Comparison of ENCODE assay signal across 8 cellular contexts in the genomic region with DNA sequence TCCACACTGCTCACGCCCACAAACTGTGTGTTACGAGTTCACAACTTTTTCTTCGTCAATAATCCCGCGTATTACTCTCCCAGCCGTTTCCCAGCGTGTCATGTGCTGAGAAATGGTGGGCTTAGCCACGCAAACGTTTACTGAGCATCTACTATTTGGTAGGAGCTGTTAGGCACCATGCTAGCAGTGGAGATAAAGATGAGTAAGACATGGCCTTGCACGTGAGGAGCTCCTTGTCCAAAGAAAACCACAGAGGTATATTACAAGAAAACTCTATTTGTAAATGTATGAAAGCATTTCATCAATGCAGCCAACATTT. TPM values are rescaled to one million over a fixed set of nuclear protein-coding genes. Genes with fewer than 3 reads are reported as not detected.
DNase-seq lines count a peak whose midpoint lies in the region; ATAC-seq lines count a peak whose summit lies in the region.

No MANE protein-coding gene starts in this region.

- no peaks in the 10 kb centered on the region for H3K9me3 Mint-ChIP-seq in T-helper 1 cell treated with Interleukin-12 subunit alpha and Interleukin-12 subunit beta and Interleukin-4 antibody, amounts not matched to agents 30 μg/mL and 1 μg/mL, for 36 hours
- no peaks in the 10 kb centered on the region for H3K9me3 Mint-ChIP-seq in activated T-helper 17 cell treated with anti-CD3 and anti-CD28 coated beads, Interleukin-2, amount 50 U/mL, for 72 hours
- no peaks in the 10 kb centered on the region for H3K9me3 Mint-ChIP-seq in immature natural killer cell

- peak overlapping the region; percentile 60 to 95 (median 78) for H3K9ac ChIP-seq in subcutaneous abdominal adipose tissue (ENCODE audit: low read length in 5 of 5)

- H3K27me3 Mint-ChIP-seq in T-helper 1 cell treated with Interleukin-12 subunit alpha and Interleukin-12 subunit beta and Interleukin-4 antibody, amounts not matched to agents 30 μg/mL and 1 μg/mL, for 36 hours (ENCODE audit: low read depth), result peaks cover 4% of the 10 kb centered on the region
- H3K27me3 Mint-ChIP-seq in activated T-helper 17 cell treated with anti-CD3 and anti-CD28 coated beads, Interleukin-2, amount 50 U/mL, for 72 hours, result no peaks in the 10 kb centered on the region
- H3K27me3 Mint-ChIP-seq in immature natural killer cell (ENCODE audit: low read depth in 3 of 3), result peaks cover 4 to 11% (median 5%) of the 10 kb centered on the region in 3 donors

- peak overlapping the region; percentile 93 for H3K27ac ChIP-seq in subcutaneous abdominal adipose tissue (ENCODE audit: low read depth, low read length)

- peaks cover 6 to 20% (median 18%) of the 10 kb centered on the region in 5 donors for H3K4me1 ChIP-seq in subcutaneous abdominal adipose tissue (ENCODE audit: control insufficient read depth in 5 of 5, insufficient read depth in 5 of 5, low read length in 5 of 5)

- H3K4me3 ChIP-seq in subcutaneous abdominal adipose tissue (ENCODE audit: low read depth in 1 of 5, low read length in 5 of 5), result peak overlapping the region; percentile 74 to 93 (median 87)

- DNase-seq in T-helper 1 cell, result no peak
- no peak for DNase-seq in immature natural killer cell
- DNase-seq in NCI-H2196 (lab: John Stamatoyannopoulos, UW; ENCODE audit: unreplicated experiment), result no peak
- DNase-seq in stimulated activated naive CD4-positive, alpha-beta T cell (lab: John Stamatoyannopoulos, UW), result no peak
- no peak for DNase-seq in activated CD4-positive, alpha-beta T cell treated with anti-CD3 and anti-CD28 coated beads, Interleukin-2, amount 50 U/mL, for 1 hour

- no peak for ATAC-seq in activated T-helper 17 cell treated with anti-CD3 and anti-CD28 coated beads, Interleukin-2, amount 50 U/mL, for 72 hours (replicated peaks)

- H3K4me3 Mint-ChIP-seq in T-helper 1 cell treated with Interleukin-12 subunit alpha and Interleukin-12 subunit beta and Interleukin-4 antibody, amounts not matched to agents 30 μg/mL and 1 μg/mL, for 36 hours, result peak overlapping the region; percentile 85
- peak overlapping the region; percentile 89 for H3K4me3 Mint-ChIP-seq in activated T-helper 17 cell treated with anti-CD3 and anti-CD28 coated beads, Interleukin-2, amount 50 U/mL, for 72 hours
- H3K4me3 Mint-ChIP-seq in immature natural killer cell, result peak overlapping the region; percentile 93 to 99 (median 96)

- H3K27me3 ChIP-seq in subcutaneous abdominal adipose tissue (ENCODE audit: control insufficient read depth in 5 of 5, insufficient read depth in 4 of 5, low read length in 5 of 5), result peaks cover 0 to 4% (median 2%) of the 10 kb centered on the region in 5 donors

- H3K36me3 ChIP-seq in subcutaneous abdominal adipose tissue (ENCODE audit: control insufficient read depth in 5 of 5, insufficient read depth in 5 of 5, low read length in 5 of 5), result peaks cover 4 to 19% (median 16%) of the 10 kb centered on the region in 5 donors

- H3K27ac Mint-ChIP-seq in T-helper 1 cell treated with Interleukin-12 subunit alpha and Interleukin-12 subunit beta and Interleukin-4 antibody, amounts not matched to agents 30 μg/mL and 1 μg/mL, for 36 hours, result peak overlapping the region; percentile 98
- peak overlapping the region; percentile 97 for H3K27ac Mint-ChIP-seq in activated T-helper 17 cell treated with anti-CD3 and anti-CD28 coated beads, Interleukin-2, amount 50 U/mL, for 72 hours
- peak overlapping the region; percentile 97 to 99 (median 98) for H3K27ac Mint-ChIP-seq in immature natural killer cell

- H3K36me3 Mint-ChIP-seq in T-helper 1 cell treated with Interleukin-12 subunit alpha and Interleukin-12 subunit beta and Interleukin-4 antibody, amounts not matched to agents 30 μg/mL and 1 μg/mL, for 36 hours (ENCODE audit: low read depth), result peaks cover 16% of the 10 kb centered on the region
- peaks cover 24% of the 10 kb centered on the region for H3K36me3 Mint-ChIP-seq in activated T-helper 17 cell treated with anti-CD3 and anti-CD28 coated beads, Interleukin-2, amount 50 U/mL, for 72 hours (ENCODE audit: low read depth)
- peaks cover under 1 to 9% (median 8%) of the 10 kb centered on the region in 3 donors for H3K36me3 Mint-ChIP-seq in immature natural killer cell

- no peaks in the 10 kb centered on the region for H3K9me3 ChIP-seq in subcutaneous abdominal adipose tissue (ENCODE audit: control insufficient read depth in 5 of 5, low read length in 5 of 5)

- H3K4me1 Mint-ChIP-seq in T-helper 1 cell treated with Interleukin-12 subunit alpha and Interleukin-12 subunit beta and Interleukin-4 antibody, amounts not matched to agents 30 μg/mL and 1 μg/mL, for 36 hours (ENCODE audit: low read depth), result peaks cover 23% of the 10 kb centered on the region
- H3K4me1 Mint-ChIP-seq in activated T-helper 17 cell treated with anti-CD3 and anti-CD28 coated beads, Interleukin-2, amount 50 U/mL, for 72 hours, result peaks cover 20% of the 10 kb centered on the region
- peaks cover 26 to 32% of the 10 kb centered on the region in 2 donors for H3K4me1 Mint-ChIP-seq in immature natural killer cell

RNA-seq across cellular contexts. Expression of a gene that starts 0.8 kb away (rescaled TPM):
- 10 to 100 TPM in 1 of 2 donors, 1 to 10 TPM in 1; 9.1 to 13.1 TPM for total RNA-seq in activated T-helper 17 cell treated with anti-CD3 and anti-CD28 coated beads, Interleukin-2, amount 50 U/mL, for 72 hours
- 10 to 100 TPM; 36.4 to 45.6 (median 41.0) TPM for polyA plus RNA-seq in immature natural killer cell

RNA-seq across cellular contexts. Expression of a gene that starts 22.1 kb away (rescaled TPM):
- total RNA-seq in activated T-helper 17 cell treated with anti-CD3 and anti-CD28 coated beads, Interleukin-2, amount 50 U/mL, for 72 hours, result not detected
- not detected for polyA plus RNA-seq in immature natural killer cell

RNA-seq across cellular contexts. Expression of a gene that starts 41.1 kb away (rescaled TPM):
- total RNA-seq in activated T-helper 17 cell treated with anti-CD3 and anti-CD28 coated beads, Interleukin-2, amount 50 U/mL, for 72 hours, result 10 to 100 TPM; 25.2 to 57.8 TPM
- polyA plus RNA-seq in immature natural killer cell, result 10 to 100 TPM; 48.8 to 60.7 (median 54.6) TPM

RNA-seq across cellular contexts. Expression of a gene that starts 41.2 kb away (rescaled TPM):
- 1 to 10 TPM; 3.5 to 7.6 TPM for total RNA-seq in activated T-helper 17 cell treated with anti-CD3 and anti-CD28 coated beads, Interleukin-2, amount 50 U/mL, for 72 hours
- polyA plus RNA-seq in immature natural killer cell, result 1 to 10 TPM; 3.2 to 6.9 (median 4.6) TPM
